Comparison of ENCODE assay signal across 8 cellular contexts in the genomic region with DNA sequence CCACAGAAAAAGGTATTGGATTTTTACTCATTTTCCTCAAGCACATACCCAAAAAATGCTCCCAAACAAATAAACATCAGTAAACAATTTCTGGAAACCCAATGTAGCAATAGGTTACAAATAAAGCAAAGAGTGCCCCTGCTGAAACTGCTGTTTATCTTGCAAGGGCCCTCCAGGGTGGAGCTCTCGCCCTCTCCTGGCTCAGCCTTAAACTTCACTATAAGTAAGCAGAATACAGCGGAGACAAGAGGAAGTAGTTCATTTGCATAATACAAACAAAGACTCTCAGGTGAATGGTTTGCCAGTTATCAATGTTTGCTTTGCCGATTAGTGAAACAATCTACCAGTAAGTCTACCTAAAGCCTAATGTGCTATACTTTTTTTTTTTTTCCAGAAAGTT.
DNase-seq lines count a peak whose midpoint lies in the region; ATAC-seq and TF ChIP-seq lines count a peak whose summit lies in the region.

No MANE protein-coding gene starts in this region.

- no peaks in the 10 kb centered on the region for H3K4me1 ChIP-seq in SJCRH30

- no peaks in the 10 kb centered on the region for H3K9me3 ChIP-seq in SJCRH30 (replicated peaks)

- H3K9me3 Mint-ChIP-seq in activated naive CD4-positive, alpha-beta T cell treated with anti-CD3 and anti-CD28 coated beads for 36 hours = no peaks in the 10 kb centered on the region
- peaks cover 0 to 3% of the 10 kb centered on the region in 2 donors for H3K9me3 Mint-ChIP-seq in activated naive CD4-positive, alpha-beta T cell treated with anti-CD3 and anti-CD28 coated beads, Interleukin-2, amount 50 U/mL, for 72 hours
- peaks cover 9% of the 10 kb centered on the region for H3K9me3 Mint-ChIP-seq in progenitor cell of endocrine pancreas (ENCODE audit: low read depth)

- H3K27ac ChIP-seq in SJCRH30 = no peak overlapping the region

- no peak overlapping the region for H3K27ac Mint-ChIP-seq in activated naive CD4-positive, alpha-beta T cell treated with anti-CD3 and anti-CD28 coated beads for 36 hours
- H3K27ac Mint-ChIP-seq in activated naive CD4-positive, alpha-beta T cell treated with anti-CD3 and anti-CD28 coated beads, Interleukin-2, amount 50 U/mL, for 72 hours = no peak overlapping the region
- H3K27ac Mint-ChIP-seq in progenitor cell of endocrine pancreas = no peak overlapping the region

- intact Hi-C loops in activated naive CD4-positive, alpha-beta T cell treated with anti-CD3 and anti-CD28 coated beads for 36 hours (cut with micrococcal nuclease) = no loop called here
- intact Hi-C loops in Right ventricle myocardium superior (cut with DNase I) = no loop called here

- H3K27me3 ChIP-seq in SJCRH30 = no peaks in the 10 kb centered on the region

- DNase-seq in activated naive CD4-positive, alpha-beta T cell treated with anti-CD3 and anti-CD28 coated beads for 36 hours = peak; percentile 20
- no peak for DNase-seq in activated naive CD4-positive, alpha-beta T cell treated with anti-CD3 and anti-CD28 coated beads, Interleukin-2, amount 50 U/mL, for 72 hours (ENCODE audit: low spot score in 2 of 2)
- peak; percentile 3 for DNase-seq in RPMI7951 (ENCODE audit: low read depth)
- DNase-seq in progenitor cell of endocrine pancreas (ENCODE audit: low spot score, unreplicated experiment) = no peak
- no peak for DNase-seq in SJCRH30
- DNase-seq in Right ventricle myocardium superior = no peak
- DNase-seq in SK-N-DZ (ENCODE audit: low spot score) = no peak

- peak; percentile 56 for TF ChIP-seq CTCF in progenitor cell of endocrine pancreas (IDR thresholded peaks at IDR 0.05; ENCODE audit: unreplicated experiment)

- peaks cover 4% of the 10 kb centered on the region for H3K27me3 Mint-ChIP-seq in activated naive CD4-positive, alpha-beta T cell treated with anti-CD3 and anti-CD28 coated beads for 36 hours (ENCODE audit: low read depth)
- no peaks in the 10 kb centered on the region for H3K27me3 Mint-ChIP-seq in progenitor cell of endocrine pancreas

- H3K4me3 ChIP-seq in SJCRH30 = no peak overlapping the region

- H3K36me3 Mint-ChIP-seq in activated naive CD4-positive, alpha-beta T cell treated with anti-CD3 and anti-CD28 coated beads for 36 hours (ENCODE audit: low read depth) = no peaks in the 10 kb centered on the region
- H3K36me3 Mint-ChIP-seq in activated naive CD4-positive, alpha-beta T cell treated with anti-CD3 and anti-CD28 coated beads, Interleukin-2, amount 50 U/mL, for 72 hours = no peaks in the 10 kb centered on the region
- peaks cover 1% of the 10 kb centered on the region for H3K36me3 Mint-ChIP-seq in progenitor cell of endocrine pancreas (ENCODE audit: insufficient read depth)

- no peaks in the 10 kb centered on the region for H3K4me1 Mint-ChIP-seq in activated naive CD4-positive, alpha-beta T cell treated with anti-CD3 and anti-CD28 coated beads for 36 hours (ENCODE audit: low read depth)
- H3K4me1 Mint-ChIP-seq in progenitor cell of endocrine pancreas (ENCODE audit: low read depth) = peaks cover 13% of the 10 kb centered on the region

- no peak for ATAC-seq in activated naive CD4-positive, alpha-beta T cell treated with anti-CD3 and anti-CD28 coated beads, Interleukin-2, amount 50 U/mL, for 72 hours
- ATAC-seq in HG02938 (IDR thresholded peaks at IDR 0.05; ENCODE audit: unreplicated experiment) = peak; percentile 73
- ATAC-seq in Right ventricle myocardium superior (ENCODE audit: poor library complexity) = no peak

- CTCF ChIA-PET in activated naive CD4-positive, alpha-beta T cell treated with anti-CD3 and anti-CD28 coated beads for 36 hours (lab: Charles Lee) = no interaction called here

- H3K36me3 ChIP-seq in SJCRH30 = no peaks in the 10 kb centered on the region

- H3K4me3 Mint-ChIP-seq in activated naive CD4-positive, alpha-beta T cell treated with anti-CD3 and anti-CD28 coated beads for 36 hours = no peak overlapping the region
- no peak overlapping the region for H3K4me3 Mint-ChIP-seq in progenitor cell of endocrine pancreas (ENCODE audit: low read depth)

Comparison
In these comparisons a context has a peak if more than half of its experiments do, and no peak if none do; other contexts are left out.
1. DNase-seq: peak in activated naive CD4-positive, alpha-beta T cell treated with anti-CD3 and anti-CD28 coated beads for 36 hours (single experiment) and RPMI7951 (single experiment); none in activated naive CD4-positive, alpha-beta T cell treated with anti-CD3 and anti-CD28 coated beads, Interleukin-2, amount 50 U/mL, for 72 hours (0 of 2), progenitor cell of endocrine pancreas (single experiment), SJCRH30 (0 of 2), Right ventricle myocardium superior (single experiment) and SK-N-DZ (single experiment).